8 cellular contexts compared by ENCODE assay signal in genomic region chr2:26034597-26035067, GRCh38. TPM values are rescaled to one million over a fixed set of nuclear protein-coding genes. Genes with fewer than 3 reads are reported as not detected.
DNase-seq lines count a peak whose midpoint lies in the region; ATAC-seq and TF ChIP-seq lines count a peak whose summit lies in the region.

No MANE protein-coding gene starts in this region.

- H3K4me3 Mint-ChIP-seq in mesothelial cell of epicardium: peak overlapping the region; percentile 94

- no peaks in the 10 kb centered on the region for H3K27me3 Mint-ChIP-seq in mesothelial cell of epicardium (ENCODE audit: low read depth)

- H3K9me3 Mint-ChIP-seq in mesothelial cell of epicardium: no peaks in the 10 kb centered on the region

- H3K4me3 ChIP-seq in GM12865 (ENCODE audit: low read depth, low read length): peak overlapping the region; percentile 90

- H3K4me1 Mint-ChIP-seq in mesothelial cell of epicardium: peaks cover 28% of the 10 kb centered on the region

- TF ChIP-seq CTCF in GM12865 (IDR thresholded peaks at IDR 0.05; ENCODE audit: insufficient read depth, low read depth, low read length, missing control alignments) (no peak), mesothelial cell of epicardium (IDR thresholded peaks at IDR 0.05; ENCODE audit: unreplicated experiment) (no peak), GM20000 (IDR thresholded peaks at IDR 0.05; ENCODE audit: extremely low read depth, missing control alignments) (no peak)

- no peaks in the 10 kb centered on the region for H3K36me3 Mint-ChIP-seq in mesothelial cell of epicardium

- peak overlapping the region; percentile 97 for H3K27ac Mint-ChIP-seq in mesothelial cell of epicardium

- no peak for DNase-seq in GM12865 (ENCODE audit: low read depth)
- DNase-seq in NCI-H345 treated with DMSO at 0.1 percent for 48 hours (lab: John Stamatoyannopoulos, UW; ENCODE audit: unreplicated experiment): peak; percentile 51
- peak; percentile 43 for DNase-seq in central memory CD4-positive, alpha-beta T cell
- DNase-seq in mesothelial cell of epicardium (ENCODE audit: low spot score in 2 of 2, unreplicated experiment in 2 of 2): no peak
- no peak for DNase-seq in GM20000 (ENCODE audit: low spot score)
- no peak for DNase-seq in islet precursor cell
- no peak for DNase-seq in globus pallidus (ENCODE audit: low spot score)

- no peak for ATAC-seq in GM19463 (IDR thresholded peaks at IDR 0.05; ENCODE audit: unreplicated experiment)

RNA-seq across cellular contexts. Expression of gene RAB10, which starts 0.7 kb away (rescaled TPM):
- 86.5 to 90.6 TPM (median 90.2 TPM) in 3 replicates for total RNA-seq in mesothelial cell of epicardium

RNA-seq across cellular contexts. Expression of gene KIF3C, which starts 52.3 kb away (rescaled TPM):
- 31.9 to 39.5 TPM (median 39.5 TPM) in 3 replicates for total RNA-seq in mesothelial cell of epicardium

Comparison
In these comparisons a context has a peak if more than half of its experiments do, and no peak if none do; other contexts are left out.
1. DNase-seq: peak in NCI-H345 treated with DMSO at 0.1 percent for 48 hours (single experiment) and central memory CD4-positive, alpha-beta T cell (single experiment); none in GM12865 (single experiment), mesothelial cell of epicardium (0 of 2), GM20000 (single experiment), islet precursor cell (single experiment) and globus pallidus (single experiment).